ENCODE assay signal across 21 cellular contexts in the genomic region with DNA sequence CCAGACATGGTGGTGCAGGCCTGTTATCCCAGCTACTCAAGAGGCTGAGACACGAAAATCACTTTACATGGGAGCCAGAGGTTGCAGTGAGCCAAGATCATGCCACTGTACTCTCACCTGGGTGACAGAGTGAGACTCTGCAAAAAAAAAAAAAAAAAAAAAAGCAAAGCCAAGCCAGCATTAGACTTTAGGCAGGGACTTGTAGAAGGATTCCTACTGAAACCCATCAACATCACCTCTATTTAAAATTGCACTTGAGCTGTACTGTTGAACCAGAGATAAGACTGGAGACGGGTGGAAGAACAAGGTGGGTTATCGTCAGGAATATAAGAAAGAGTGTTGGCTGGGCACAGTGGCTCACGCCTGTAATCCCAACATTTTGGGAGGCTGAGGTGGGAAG. TPM values are rescaled to one million over a fixed set of nuclear protein-coding genes. Genes with fewer than 3 reads are reported as not detected.
DNase-seq lines count a peak whose midpoint lies in the region; ATAC-seq and TF ChIP-seq lines count a peak whose summit lies in the region.
"Had no signal": no experiment of that assay in that cellular context is flagged by ENCODE, and none has a peak within 500 bp of the region (broad histone marks: within the 10 kb centered on the region; RNA-seq: fewer than 3 reads in every experiment).

No MANE protein-coding gene starts in this region.

- H3K27ac ChIP-seq in Panc1 (ENCODE audit: low read length), result peak overlapping the region; percentile 99
- peak overlapping the region; percentile 19 for H3K27ac ChIP-seq in cardiac muscle cell
- H3K27ac ChIP-seq in right cardiac atrium (ENCODE audit: low read length), result no peak overlapping the region
- H3K27ac ChIP-seq: BLaER1 treated with 17β-estradiol and CSF1 and Interleukin-3, amounts not matched to agents 10 nM and 100 nM; GM23248 had no signal

- no TSS peak for BruUV-seq in Panc1 (replicated peaks; lab: Mats Ljungman, UMichigan)

- peaks cover 45% of the 10 kb centered on the region for H3K4me1 Mint-ChIP-seq in HFFc6 (ENCODE audit: low read depth)

- no peaks in the 10 kb centered on the region; the same call in none of the 2 replicates for H3K27me3 Mint-ChIP-seq in HFFc6 (ENCODE audit: insufficient read depth)
- H3K27me3 Mint-ChIP-seq: CD4-positive, alpha-beta T cell had no signal

- H3K9me3 ChIP-seq in Panc1 (ENCODE audit: control insufficient read depth, insufficient read depth, low read depth, low read length), result no peaks in the 10 kb centered on the region; the same call in 1 of the 2 replicates
- H3K9me3 ChIP-seq in cardiac muscle cell (ENCODE audit: low read depth), result no peaks in the 10 kb centered on the region
- H3K9me3 ChIP-seq in right cardiac atrium (ENCODE audit: control insufficient read depth, low read length), result no peaks in the 10 kb centered on the region

- CTCF ChIA-PET in Panc1 (lab: Charles Lee), result no interaction called here

- peak overlapping the region; percentile 24; the same call in 1 of the 2 replicates for H3K27ac Mint-ChIP-seq in HFFc6
- H3K27ac Mint-ChIP-seq: CD4-positive, alpha-beta T cell had no signal

- ATAC-seq in Panc1 (no peak), right cardiac atrium (peak; percentile 64 to 79)

- H3K27me3 ChIP-seq in Panc1 (ENCODE audit: control insufficient read depth, insufficient read depth, low read length) (no peaks in the 10 kb centered on the region), cardiac muscle cell (no peaks in the 10 kb centered on the region), right cardiac atrium (ENCODE audit: control insufficient read depth, insufficient read depth) (no peaks in the 10 kb centered on the region)

- peaks cover 15% of the 10 kb centered on the region for H3K36me3 Mint-ChIP-seq in HFFc6 (ENCODE audit: low read depth)

- H3K36me3 ChIP-seq in Panc1 (ENCODE audit: control insufficient read depth, insufficient read depth, low read length) (no peaks in the 10 kb centered on the region), cardiac muscle cell (no peaks in the 10 kb centered on the region)
- H3K36me3 ChIP-seq: BLaER1 treated with 17β-estradiol and CSF1 and Interleukin-3, amounts not matched to agents 10 nM and 100 nM had no signal

- POLR2A ChIA-PET in Panc1 (lab: Charles Lee), result no interaction called here

- H3K4me3 Mint-ChIP-seq in HFFc6, result no peak overlapping the region
- H3K4me3 Mint-ChIP-seq: CD4-positive, alpha-beta T cell had no signal

- WGBS in right cardiac atrium, result 68% methylated on average over 4 of the region's 4 CpGs

- no peak for DNase-seq in HFFc6
- no peak for DNase-seq in Panc1 (ENCODE audit: low read depth, low spot score)
- DNase-seq in cardiac muscle cell (ENCODE audit: low read depth in 1 of 2, low spot score in 1 of 2), result peak in 1 of 2 donors; percentile 79
- no peak for DNase-seq in right cardiac atrium
- DNase-seq in activated T-cell treated with anti-CD3 and anti-CD28 coated beads for 4 hours, result no peak
- DNase-seq in GDM1 (lab: John Stamatoyannopoulos, UW), result no peak
- DNase-seq in NCI-H446 (lab: John Stamatoyannopoulos, UW), result no peak
- DNase-seq in NCI-H69 (lab: John Stamatoyannopoulos, UW), result no peak
- DNase-seq: AML-193; CD4-positive, alpha-beta T cell; GM23248; H7; KBM-7; NCI-H1105 treated with DMSO at 0.1 percent for 48 hours; NCI-H146; NCI-H1930; NCI-H2107; NCI-H446 treated with DMSO at 0.1 percent for 48 hours; NCI-H526 treated with DMSO at 0.1 percent for 48 hours; SHP77 had no signal

- in situ Hi-C loops in Panc1 (cut with HindIII; ENCODE audit: low pct_unique_long_range_greater_than_20kb, low sequenced_read_pairs), result no loop called here

- H3K4me3 ChIP-seq in Panc1 (ENCODE audit: low read depth in 2 of 2, low read length in 2 of 2), result no peak overlapping the region
- no peak overlapping the region for H3K4me3 ChIP-seq in cardiac muscle cell
- H3K4me3 ChIP-seq in right cardiac atrium (ENCODE audit: low read length), result no peak overlapping the region
- H3K4me3 ChIP-seq: BLaER1 treated with 17β-estradiol and CSF1 and Interleukin-3, amounts not matched to agents 10 nM and 100 nM; GM23248 had no signal

- intact Hi-C loops in Panc1 (cut with micrococcal nuclease; ENCODE audit: unreplicated experiment), result no loop called here
- intact Hi-C loops in right cardiac atrium (cut with DNase I), result no loop called here

- peaks cover 17% of the 10 kb centered on the region for H3K9me3 Mint-ChIP-seq in HFFc6

- TF ChIP-seq CTCF in HFFc6 (IDR thresholded peaks at IDR 0.05) (no peak), Panc1 (IDR thresholded peaks at IDR 0.05) (no peak), cardiac muscle cell (IDR thresholded peaks at IDR 0.05; ENCODE audit: low read depth, low read length) (no peak)

- H3K4me1 ChIP-seq in Panc1 (ENCODE audit: control insufficient read depth, insufficient read depth, low read length), result peaks cover 46% of the 10 kb centered on the region
- peaks cover 8% of the 10 kb centered on the region for H3K4me1 ChIP-seq in cardiac muscle cell (ENCODE audit: low read depth)
- no peaks in the 10 kb centered on the region for H3K4me1 ChIP-seq in right cardiac atrium (ENCODE audit: control insufficient read depth, insufficient read depth, low read length)

RNA-seq across cellular contexts. Expression of gene AFAP1, which starts 15.7 kb away (rescaled TPM):
- total RNA-seq in HFFc6 (2021; fragmentation: NEBNext Ultra II Directional; extraction: Animal tissue kit (Norgen Biotek cat#: 25700)), result 100 to 1,000 TPM in 5 of 6 experiments, 10 to 100 TPM in 1; 99.7 to 116 (median 107) TPM
- total RNA-seq in Panc1 (2021; ENCODE audit: unreplicated experiment) (94.7 TPM), cardiac muscle cell (16.3 and 31.9 TPM in 2 replicates), right cardiac atrium (10 to 100 TPM; 21.9 to 43.6 (median 26.7) TPM)
- 90.7 TPM for polyA plus RNA-seq in Panc1 (2012; ENCODE audit: insufficient read length)
- polyA plus RNA-seq in cardiac muscle cell (10.5 and 19.9 TPM in 2 replicates), right cardiac atrium (7.8 TPM)
